ENCODE assay signal across 1 cellular context in the genomic region with DNA sequence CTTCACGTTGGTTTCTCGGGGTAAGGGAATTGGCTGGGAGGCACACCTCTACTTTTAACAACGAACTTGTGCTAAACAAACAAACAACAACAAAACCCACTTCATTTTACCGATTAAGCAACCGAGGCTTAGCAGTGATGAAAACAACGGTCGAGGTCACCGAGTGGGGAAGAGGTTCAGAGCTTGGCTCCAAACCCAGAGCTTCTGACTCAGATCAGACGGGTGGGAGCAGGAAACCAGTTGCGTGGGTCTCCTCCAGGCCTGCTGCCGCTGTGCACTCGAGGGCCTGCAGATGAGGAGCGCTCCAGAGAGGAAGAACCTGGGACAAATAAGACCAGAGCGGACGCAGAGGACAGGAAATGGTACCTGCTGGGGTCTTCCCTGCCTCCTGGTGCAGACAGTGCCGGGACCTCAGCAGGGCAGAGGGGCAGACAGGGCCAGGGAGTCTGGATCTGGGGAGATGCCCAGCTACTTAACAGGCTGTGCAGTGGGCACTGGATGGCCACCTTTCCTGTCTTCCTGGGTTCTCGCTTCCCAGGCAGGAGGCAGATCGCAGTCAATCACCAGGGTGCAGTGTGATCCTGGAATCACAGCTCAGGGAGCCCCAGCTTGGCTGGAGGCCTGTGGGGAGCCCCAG.
TF ChIP-seq lines count a peak whose summit lies in the region.

No MANE protein-coding gene starts in this region.

TF ChIP-seq in HepG2, 621 proteins besides CTCF, POLR2A, EP300 and RAD21 (continued from another document):
- no peak for TF ChIP-seq MYNN (CRISPR knock-in tag; IDR thresholded peaks at IDR 0.05; ENCODE audit: low read depth)
